In genomic region chr5:131548190-131548589, GRCh38 we compare ENCODE assay signal across 14 cellular contexts.
DNase-seq lines count a peak whose midpoint lies in the region; ATAC-seq and TF ChIP-seq lines count a peak whose summit lies in the region.
"Had no signal": no experiment of that assay in that cellular context is flagged by ENCODE, and none has a peak within 500 bp of the region (broad histone marks: within the 10 kb centered on the region; RNA-seq: fewer than 3 reads in every experiment).

No MANE protein-coding gene starts in this region.

- H3K27ac Mint-ChIP-seq in activated CD4-positive, alpha-beta T cell treated with anti-CD3 and anti-CD28 coated beads for 36 hours, result peak overlapping the region; percentile 97
- H3K27ac Mint-ChIP-seq in IgD-negative memory B cell, result peak overlapping the region; percentile 70 to 82 (median 80)

- peak overlapping the region; percentile 22 to 80 (median 68) for H3K27ac ChIP-seq in spleen
- H3K27ac ChIP-seq: cardiac muscle cell, HL-60, right lobe of liver had no signal

- H3K9me3 ChIP-seq in spleen, result no peaks in the 10 kb centered on the region
- H3K9me3 ChIP-seq: right lobe of liver had no signal

- DNase-seq in activated CD4-positive, alpha-beta T cell treated with anti-CD3 and anti-CD28 coated beads for 36 hours, result no peak
- no peak for DNase-seq in activated CD4-positive, alpha-beta T cell treated with anti-CD3 and anti-CD28 coated beads, Interleukin-2, amount 50 U/mL, for 1 hour
- DNase-seq in astrocyte of the spinal cord (ENCODE audit: low read depth, low spot score), result peak; percentile 15
- DNase-seq in spleen, result no peak
- no peak for DNase-seq in NCI-H446 (lab: John Stamatoyannopoulos, UW)
- DNase-seq in mesenteric fat pad (ENCODE audit: low spot score), result no peak
- no peak for DNase-seq in NCI-H748 (lab: John Stamatoyannopoulos, UW; ENCODE audit: unreplicated experiment)
- DNase-seq: DMS79, MM.1S, NCI-H2171 treated with DMSO at 0.1 percent for 48 hours, right lobe of liver had no signal

- H3K36me3 ChIP-seq in spleen, result peaks cover 0 to 45% (median 3%) of the 10 kb centered on the region in 6 donors
- H3K36me3 ChIP-seq: right lobe of liver had no signal

- in situ Hi-C loops in astrocyte of the spinal cord (cut with HindIII; ENCODE audit: low sequenced_read_pairs), result no loop called here

- POLR2A ChIA-PET in activated CD4-positive, alpha-beta T cell treated with anti-CD3 and anti-CD28 coated beads for 36 hours (lab: Charles Lee), result no interaction called here

- peak; percentile 92 for ATAC-seq in activated CD4-positive, alpha-beta T cell treated with anti-CD3 and anti-CD28 coated beads for 36 hours

- no peak for TF ChIP-seq POLR2A in spleen (IDR thresholded peaks at IDR 0.05)

- H3K4me1 Mint-ChIP-seq in activated CD4-positive, alpha-beta T cell treated with anti-CD3 and anti-CD28 coated beads for 36 hours, result peaks cover 76% of the 10 kb centered on the region
- H3K4me1 Mint-ChIP-seq in IgD-negative memory B cell, result peaks cover 21 to 35% (median 34%) of the 10 kb centered on the region in 3 donors

- H3K9me3 Mint-ChIP-seq in activated CD4-positive, alpha-beta T cell treated with anti-CD3 and anti-CD28 coated beads for 36 hours (ENCODE audit: low read depth), result peaks cover 4% of the 10 kb centered on the region
- H3K9me3 Mint-ChIP-seq in IgD-negative memory B cell, result no peaks in the 10 kb centered on the region

- H3K4me3 Mint-ChIP-seq in activated CD4-positive, alpha-beta T cell treated with anti-CD3 and anti-CD28 coated beads for 36 hours, result peak overlapping the region; percentile 83
- H3K4me3 Mint-ChIP-seq in IgD-negative memory B cell, result peak overlapping the region; percentile 33 to 76 (median 66)

- H3K27me3 ChIP-seq in spleen (replicated peaks in 1 of 7), result no peaks in the 10 kb centered on the region
- H3K27me3 ChIP-seq: cardiac muscle cell, right lobe of liver had no signal

- H3K36me3 Mint-ChIP-seq in activated CD4-positive, alpha-beta T cell treated with anti-CD3 and anti-CD28 coated beads for 36 hours (ENCODE audit: low read depth), result peaks cover 44% of the 10 kb centered on the region
- H3K36me3 Mint-ChIP-seq in IgD-negative memory B cell, result peaks cover 8% of the 10 kb centered on the region

- CTCF ChIA-PET in activated CD4-positive, alpha-beta T cell treated with anti-CD3 and anti-CD28 coated beads for 36 hours (lab: Charles Lee), result interaction anchor here (1.3 to 1.6 kb wide), 2 partner anchors 15 to 36 kb away, joined by 4 to 8 read pairs; no protein-coding TSS in a partner anchor

- intact Hi-C loops in activated CD4-positive, alpha-beta T cell treated with anti-CD3 and anti-CD28 coated beads for 36 hours (cut with DNase I, micrococcal nuclease), result loop anchor here in 1 of 2 experiments (5.0 kb wide), 1 partner anchor 249 kb away; the partner anchor contains the start of gene FNIP1
- intact Hi-C loops in spleen (cut with DNase I; ENCODE audit: low total_unique reads), result no loop called here

- H3K4me1 ChIP-seq in spleen, result peaks cover 0 to 60% (median 7%) of the 10 kb centered on the region in 6 donors

- 16 to 39% (median 34%) methylated on average over 2 of the region's 2 CpGs for WGBS in spleen, 5 donors

- no peaks in the 10 kb centered on the region for H3K27me3 Mint-ChIP-seq in activated CD4-positive, alpha-beta T cell treated with anti-CD3 and anti-CD28 coated beads for 36 hours
- no peaks in the 10 kb centered on the region for H3K27me3 Mint-ChIP-seq in IgD-negative memory B cell

- TF ChIP-seq CTCF in astrocyte of the spinal cord (IDR thresholded peaks at IDR 0.05; ENCODE audit: low read depth, low read length), result no peak
- TF ChIP-seq CTCF in spleen (IDR thresholded peaks at IDR 0.05 in 8 of 11, conservative IDR thresholded peaks at IDR 0.05 in 3 of 11), result no peak

- no peak overlapping the region for H3K4me3 ChIP-seq in astrocyte of the spinal cord (ENCODE audit: low read depth, low read length)
- H3K4me3 ChIP-seq in spleen, result peak overlapping the region in 6 of 8 donors; percentile 14 to 61 (median 26)
- H3K4me3 ChIP-seq: cardiac muscle cell, right lobe of liver had no signal
